In genomic region chr5:4542145-4542778, GRCh38 we compare ENCODE assay signal across 18 cellular contexts.
"Had no signal": no experiment of that assay in that cellular context is flagged by ENCODE, and none has a peak within 500 bp of the region (broad histone marks: within the 10 kb centered on the region; RNA-seq: fewer than 3 reads in every experiment).

No MANE protein-coding gene starts in this region.

- H3K36me3 ChIP-seq: colonic mucosa, right lobe of liver, spleen had no signal

- ATAC-seq: left colon, left ventricle myocardium superior, psoas muscle, right lobe of liver had no signal

- H3K79me2 ChIP-seq: hepatocyte, parathyroid adenoma had no signal

- DNase-seq: colonic mucosa; dermis blood vessel endothelial cell; foreskin melanocyte; left colon; left ventricle myocardium superior; mesendoderm; naive B cell; occipital lobe; psoas muscle; retina; right lobe of liver; spleen; stimulated activated CD4-positive, alpha-beta T cell treated with anti-CD3 and anti-CD28 coated beads, Interleukin-15, amount 100 ng/mL, for 24 hours; stimulated activated CD4-positive, alpha-beta T cell treated with anti-CD3 and anti-CD28 coated beads, Interleukin-1b, Interleukin-23, amount 100 ng/mL, for 48 hours; stimulated activated naive CD4-positive, alpha-beta T cell; trophoblast cell had no signal

- H3K4me1 ChIP-seq: colonic mucosa, parathyroid adenoma, psoas muscle, right lobe of liver, spleen had no signal

- H3K4me2 ChIP-seq: hepatocyte had no signal

- H3K27ac ChIP-seq: colonic mucosa, hepatocyte, parathyroid adenoma, psoas muscle, right lobe of liver, spleen had no signal

- H3K9me3 ChIP-seq: colonic mucosa, psoas muscle, right lobe of liver had no signal

- H3K9ac ChIP-seq: parathyroid adenoma had no signal

- H3K4me3 ChIP-seq: colonic mucosa, hepatocyte, psoas muscle, right lobe of liver, spleen had no signal

- H3K27me3 ChIP-seq: colonic mucosa, hepatocyte, right lobe of liver, spleen had no signal

- H2AFZ ChIP-seq: hepatocyte, parathyroid adenoma had no signal
